9 cellular contexts compared by ENCODE assay signal in genomic region chr7:143360788-143361551, GRCh38. TPM values are rescaled to one million over a fixed set of nuclear protein-coding genes. Genes with fewer than 3 reads are reported as not detected.
A peak's percentile ranks its signal among the peaks of the same experiment; 100 is the strongest.
DNase-seq lines count a peak whose midpoint lies in the region; ATAC-seq and TF ChIP-seq lines count a peak whose summit lies in the region.
"Had no signal": no experiment of that assay in that cellular context is flagged by ENCODE, and none has a peak within 500 bp of the region (broad histone marks: within the 10 kb centered on the region; RNA-seq: fewer than 3 reads in every experiment).

No MANE protein-coding gene starts in this region.

- peaks cover 3% of the 10 kb centered on the region for H3K4me1 Mint-ChIP-seq in progenitor cell of endocrine pancreas (ENCODE audit: low read depth)

- no peaks in the 10 kb centered on the region for H3K9me3 Mint-ChIP-seq in progenitor cell of endocrine pancreas (ENCODE audit: low read depth)

- H3K4me3 Mint-ChIP-seq in progenitor cell of endocrine pancreas (ENCODE audit: low read depth), result peak overlapping the region; percentile 37

- H3K36me3 Mint-ChIP-seq in progenitor cell of endocrine pancreas (ENCODE audit: insufficient read depth), result no peaks in the 10 kb centered on the region

- DNase-seq in NCI-H146 (lab: John Stamatoyannopoulos, UW) (peak; percentile 48), NCI-H146 treated with DMSO at 0.1 percent for 48 hours (lab: John Stamatoyannopoulos, UW; ENCODE audit: unreplicated experiment) (no peak), globus pallidus (ENCODE audit: low spot score) (peak; percentile 66), progenitor cell of endocrine pancreas (ENCODE audit: low spot score, unreplicated experiment) (no peak), GM03348 (ENCODE audit: low spot score) (no peak)
- no peak for DNase-seq in activated CD4-positive, CD25-positive, alpha-beta regulatory T cell (lab: John Stamatoyannopoulos, UW)

- ATAC-seq in SK-N-SH treated with all-trans-retinoic acid at 6 μM for 48 hours (peak; percentile 11; the same call in 2 of the 3 replicates), HG02884 (IDR thresholded peaks at IDR 0.05; ENCODE audit: unreplicated experiment) (no peak)

- TF ChIP-seq CTCF in progenitor cell of endocrine pancreas (IDR thresholded peaks at IDR 0.05; ENCODE audit: unreplicated experiment), result no peak

- H3K27me3 Mint-ChIP-seq in progenitor cell of endocrine pancreas, result peaks cover 77% of the 10 kb centered on the region

- H3K27ac Mint-ChIP-seq in progenitor cell of endocrine pancreas, result no peak overlapping the region

TF ChIP-seq in SK-N-SH treated with all-trans-retinoic acid at 6 μM for 48 hours, 23 proteins besides CTCF, POLR2A, EP300 and RAD21:
- no peak for TF ChIP-seq ZC3H10 (CRISPR knock-in tag; IDR thresholded peaks at IDR 0.05)
- TF ChIP-seq ZNF8 (CRISPR knock-in tag; IDR thresholded peaks at IDR 0.05), result no peak
- no peak for TF ChIP-seq ZNF565 (CRISPR knock-in tag; conservative IDR thresholded peaks at IDR 0.05; ENCODE audit: low read depth)

RNA-seq across cellular contexts. Expression of gene FAM131B, which starts 1.5 kb away (rescaled TPM):
- total RNA-seq in progenitor cell of endocrine pancreas, result 2.3 and 3.7 TPM in 2 replicates

RNA-seq across cellular contexts. Expression of gene ZYX, which starts 20.2 kb away (rescaled TPM):
- total RNA-seq in progenitor cell of endocrine pancreas, result 65.4 and 69.0 TPM in 2 replicates

RNA-seq across cellular contexts. Expression of gene CLCN1, which starts 45.1 kb away (rescaled TPM):
- total RNA-seq in progenitor cell of endocrine pancreas, result 0.09 and 0.14 TPM in 2 replicates
- total RNA-seq: A673 had no signal

RNA-seq across cellular contexts. Expression of gene EPHA1, which starts 47.7 kb away (rescaled TPM):
- total RNA-seq in progenitor cell of endocrine pancreas, result 54.4 and 56.3 TPM in 2 replicates

Comparison
In these comparisons a context has a peak if more than half of its experiments do, and no peak if none do; other contexts are left out.
1. DNase-seq: peak in NCI-H146 (single experiment) and globus pallidus (single experiment); none in NCI-H146 treated with DMSO at 0.1 percent for 48 hours (single experiment), progenitor cell of endocrine pancreas (single experiment), activated CD4-positive, CD25-positive, alpha-beta regulatory T cell (0 of 4) and GM03348 (single experiment).